In genomic region chr12:203074-203461, GRCh38 we compare ENCODE assay signal across 11 cellular contexts. TPM values are rescaled to one million over a fixed set of nuclear protein-coding genes. Genes with fewer than 3 reads are reported as not detected.
DNase-seq lines count a peak whose midpoint lies in the region; ATAC-seq and TF ChIP-seq lines count a peak whose summit lies in the region.
"Had no signal": no experiment of that assay in that cellular context is flagged by ENCODE, and none has a peak within 500 bp of the region (broad histone marks: within the 10 kb centered on the region; RNA-seq: fewer than 3 reads in every experiment).

No MANE protein-coding gene starts in this region.

- peaks cover 47% of the 10 kb centered on the region for H3K4me1 Mint-ChIP-seq in nephron progenitor cell
- H3K4me1 Mint-ChIP-seq in naive thymus-derived CD4-positive, alpha-beta T cell = peaks cover 0 to 5% (median 4%) of the 10 kb centered on the region in 7 donors

- TF ChIP-seq CTCF in dorsolateral prefrontal cortex (IDR thresholded peaks at IDR 0.05 in 54 of 56, conservative IDR thresholded peaks at IDR 0.05 in 2 of 56; ENCODE audit: low read depth in 1 of 56, partially characterized antibody in 56 of 56) = no peak
- no peak for TF ChIP-seq CTCF in nephron progenitor cell (IDR thresholded peaks at IDR 0.05)
- no peak for TF ChIP-seq CTCF in testis (IDR thresholded peaks at IDR 0.05)
- no peak for TF ChIP-seq CTCF in brain microvascular endothelial cell (IDR thresholded peaks at IDR 0.05; ENCODE audit: low read depth, low read length, missing control alignments)

- H3K36me3 ChIP-seq in HUES48 (ENCODE audit: control insufficient read depth, insufficient read depth, low read length) (no peaks in the 10 kb centered on the region), testis (ENCODE audit: low read depth, missing control alignments) (no peaks in the 10 kb centered on the region), brain microvascular endothelial cell (replicated peaks) (no peaks in the 10 kb centered on the region)
- H3K36me3 ChIP-seq in naive thymus-derived CD4-positive, alpha-beta T cell (ENCODE audit: control insufficient read depth in 2 of 3, insufficient read depth in 3 of 3, low read length in 3 of 3) = no peaks in the 10 kb centered on the region

- H3K4me3 Mint-ChIP-seq in nephron progenitor cell = peak overlapping the region; percentile 78
- H3K4me3 Mint-ChIP-seq in naive thymus-derived CD4-positive, alpha-beta T cell = peak overlapping the region in 1 of 10 donors; percentile 31
- H3K4me3 Mint-ChIP-seq: CD8-positive, alpha-beta T cell had no signal

- H3K4me3 ChIP-seq in HUES48 (ENCODE audit: low read depth, low read length) = peak overlapping the region; percentile 76
- H3K4me3 ChIP-seq in dorsolateral prefrontal cortex = peak overlapping the region in 58 of 59 donors; percentile 30 to 72 (median 57)
- peak overlapping the region; percentile 51 to 62 for H3K4me3 ChIP-seq in testis
- no peak overlapping the region for H3K4me3 ChIP-seq in brain microvascular endothelial cell (ENCODE audit: low read depth, low read length)
- no peak overlapping the region for H3K4me3 ChIP-seq in naive thymus-derived CD4-positive, alpha-beta T cell (ENCODE audit: low read length)

- in situ Hi-C loops in brain microvascular endothelial cell (cut with HindIII; ENCODE audit: low pct_ligation_motif_present, low sequenced_read_pairs) = no loop called here

- H3K9me3 ChIP-seq in HUES48 (ENCODE audit: control insufficient read depth, insufficient read depth, low read length) (no peaks in the 10 kb centered on the region), testis (no peaks in the 10 kb centered on the region)
- no peaks in the 10 kb centered on the region for H3K9me3 ChIP-seq in naive thymus-derived CD4-positive, alpha-beta T cell (ENCODE audit: control insufficient read depth in 2 of 3, low read length in 3 of 3)

- no peaks in the 10 kb centered on the region for H3K36me3 Mint-ChIP-seq in nephron progenitor cell (ENCODE audit: low read depth)
- H3K36me3 Mint-ChIP-seq in naive thymus-derived CD4-positive, alpha-beta T cell = no peaks in the 10 kb centered on the region
- H3K36me3 Mint-ChIP-seq: CD8-positive, alpha-beta T cell; naive B cell had no signal

- no peak for ATAC-seq in naive thymus-derived CD4-positive, alpha-beta T cell
- ATAC-seq: CD8-positive, alpha-beta T cell had no signal

- no peak overlapping the region for H3K27ac Mint-ChIP-seq in nephron progenitor cell
- H3K27ac Mint-ChIP-seq in naive thymus-derived CD4-positive, alpha-beta T cell = no peak overlapping the region
- H3K27ac Mint-ChIP-seq: CD8-positive, alpha-beta T cell; naive B cell had no signal

- CTCF ChIA-PET in naive thymus-derived CD4-positive, alpha-beta T cell (lab: Charles Lee) = no interaction called here

- DNase-seq in dorsolateral prefrontal cortex (peak in 1 of 10 donors; percentile 30), nephron progenitor cell (no peak), testis (no peak), brain microvascular endothelial cell (no peak)
- no peak for DNase-seq in activated CD8-positive, alpha-beta memory T cell treated with anti-CD3 and anti-CD28 coated beads for 24 hours
- no peak for DNase-seq in activated CD4-positive, alpha-beta T cell treated with anti-CD3 and anti-CD28 coated beads, Interleukin-2, amount 50 U/mL, for 1 hour
- DNase-seq in naive thymus-derived CD4-positive, alpha-beta T cell = no peak
- DNase-seq: CD8-positive, alpha-beta T cell; naive B cell had no signal

- H3K9me3 Mint-ChIP-seq in nephron progenitor cell = peaks cover 4% of the 10 kb centered on the region
- peaks cover 0 to 3% (median 0%) of the 10 kb centered on the region in 11 donors for H3K9me3 Mint-ChIP-seq in naive thymus-derived CD4-positive, alpha-beta T cell
- H3K9me3 Mint-ChIP-seq: CD8-positive, alpha-beta T cell had no signal

- H3K27ac ChIP-seq in HUES48 (ENCODE audit: low read depth, low read length) (no peak overlapping the region), dorsolateral prefrontal cortex (peak overlapping the region in 58 of 59 donors; percentile 18 to 99 (median 94)), testis (peak overlapping the region; percentile 24), brain microvascular endothelial cell (no peak overlapping the region)
- H3K27ac ChIP-seq in naive thymus-derived CD4-positive, alpha-beta T cell (ENCODE audit: low read depth, low read length) = no peak overlapping the region

- intact Hi-C loops in dorsolateral prefrontal cortex (cut with DNase I) (no loop called here), testis (cut with DNase I; ENCODE audit: low total_unique reads) (no loop called here)
- intact Hi-C loops in naive thymus-derived CD4-positive, alpha-beta T cell (cut with micrococcal nuclease) = no loop called here

- 55 to 62% methylated on average over 6 to 16 of the region's 16 CpGs for WGBS in testis, 2 donors

- peaks cover 81% of the 10 kb centered on the region for H3K27me3 Mint-ChIP-seq in nephron progenitor cell (ENCODE audit: low read depth, poor library complexity)
- H3K27me3 Mint-ChIP-seq in naive thymus-derived CD4-positive, alpha-beta T cell = peaks cover 36 to 65% (median 44%) of the 10 kb centered on the region in 5 donors

- POLR2A ChIA-PET in naive thymus-derived CD4-positive, alpha-beta T cell (lab: Charles Lee) = no interaction called here

- peaks cover 71% of the 10 kb centered on the region for H3K27me3 ChIP-seq in HUES48 (ENCODE audit: control insufficient read depth, insufficient read depth, low read length)
- peaks cover 0 to 5% (median 0%) of the 10 kb centered on the region in 45 donors for H3K27me3 ChIP-seq in dorsolateral prefrontal cortex
- no peaks in the 10 kb centered on the region for H3K27me3 ChIP-seq in testis
- peaks cover 5% of the 10 kb centered on the region for H3K27me3 ChIP-seq in brain microvascular endothelial cell (replicated peaks)
- H3K27me3 ChIP-seq in naive thymus-derived CD4-positive, alpha-beta T cell (ENCODE audit: control insufficient read depth in 2 of 2, insufficient read depth in 2 of 2, low read length in 2 of 2) = no peaks in the 10 kb centered on the region

- TF ChIP-seq POLR2A in testis (IDR thresholded peaks at IDR 0.05) = no peak

- no peak overlapping the region for H3K9ac ChIP-seq in HUES48 (ENCODE audit: low read depth, low read length)

- H3K4me1 ChIP-seq in HUES48 (ENCODE audit: control insufficient read depth, insufficient read depth, low read length) = peaks cover 8% of the 10 kb centered on the region
- peaks cover 6% of the 10 kb centered on the region for H3K4me1 ChIP-seq in testis
- no peaks in the 10 kb centered on the region for H3K4me1 ChIP-seq in naive thymus-derived CD4-positive, alpha-beta T cell (ENCODE audit: control insufficient read depth in 2 of 2, insufficient read depth in 2 of 2, low read length in 2 of 2)

RNA-seq across cellular contexts. Expression of gene SLC6A12, which starts 10.9 kb away (rescaled TPM):
- 100 to 1,000 TPM in 1 of 120 experiments, 10 to 100 TPM in 119; 10.8 to 211 (median 33.5) TPM for total RNA-seq in dorsolateral prefrontal cortex
- total RNA-seq in testis = 10 to 100 TPM in 1 of 2 donors, 1 to 10 TPM in 1; 3.8 to 12.5 TPM
- 6.4 TPM for polyA plus RNA-seq in testis (ENCODE audit: insufficient read depth, low read depth, low replicate concordance)
- total RNA-seq in naive thymus-derived CD4-positive, alpha-beta T cell = 1 to 10 TPM in 1 of 5 experiments, under 1 TPM in 1, not detected in 3; 0.30 to 4.2 TPM
- polyA plus RNA-seq in naive thymus-derived CD4-positive, alpha-beta T cell = not detected
- total RNA-seq: CD8-positive, alpha-beta T cell; epithelial cell of proximal tubule had no signal

RNA-seq across cellular contexts. Expression of gene SLC6A13, which starts 59.6 kb away (rescaled TPM):
- total RNA-seq in dorsolateral prefrontal cortex = 10 to 100 TPM in 90 of 120 experiments, 1 to 10 TPM in 30; 4.2 to 44.4 (median 14.5) TPM
- 10 to 100 TPM in 1 of 2 donors, 1 to 10 TPM in 1; 3.5 to 12.5 TPM for total RNA-seq in testis
- 4.7 TPM for polyA plus RNA-seq in testis (ENCODE audit: insufficient read depth, low read depth, low replicate concordance)
- 1 to 10 TPM in 1 of 5 experiments, under 1 TPM in 3, not detected in 1; 0.61 to 1.5 (median 0.74) TPM for total RNA-seq in naive thymus-derived CD4-positive, alpha-beta T cell
- polyA plus RNA-seq in naive thymus-derived CD4-positive, alpha-beta T cell = not detected
- total RNA-seq: CD8-positive, alpha-beta T cell; epithelial cell of proximal tubule had no signal

Comparison
In these comparisons a context has a peak if more than half of its experiments do, and no peak if none do; other contexts are left out.
1. H3K27ac ChIP-seq: peak in dorsolateral prefrontal cortex (58 of 59) and testis (2 of 2); none in HUES48 (single experiment), brain microvascular endothelial cell (single experiment) and naive thymus-derived CD4-positive, alpha-beta T cell (single experiment).
2. H3K4me3 ChIP-seq: peak in HUES48 (single experiment), dorsolateral prefrontal cortex (58 of 59) and testis (2 of 2); none in brain microvascular endothelial cell (single experiment) and naive thymus-derived CD4-positive, alpha-beta T cell (single experiment).